In the genomic region with DNA sequence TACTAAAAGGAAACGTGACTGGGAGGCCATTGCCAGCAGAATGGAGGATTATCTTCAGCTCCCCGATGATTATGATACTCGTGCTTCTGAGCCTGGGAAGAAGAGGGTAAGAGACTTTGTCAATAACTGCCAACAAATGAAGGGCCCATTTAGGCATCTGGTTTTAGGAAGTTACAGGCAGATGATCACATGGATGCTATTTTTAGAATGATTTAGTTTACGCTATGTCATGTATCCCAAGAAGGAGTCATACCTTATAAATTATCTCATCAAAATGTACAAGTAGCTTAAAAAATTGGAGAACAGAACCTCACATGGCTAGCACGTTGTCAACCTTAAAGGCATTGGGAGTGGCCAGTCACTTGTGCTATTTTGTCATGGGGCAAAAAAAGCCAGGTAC, we compare ENCODE assay signal across 24 cellular contexts. TPM values are rescaled to one million over a fixed set of nuclear protein-coding genes. Genes with fewer than 3 reads are reported as not detected.
"Had no signal": no experiment of that assay in that cellular context is flagged by ENCODE, and none has a peak within 500 bp of the region (broad histone marks: within the 10 kb centered on the region; RNA-seq: fewer than 3 reads in every experiment).

No MANE protein-coding gene starts in this region.

- H3K4me1 ChIP-seq: esophagus squamous epithelium, parathyroid adenoma, upper lobe of right lung had no signal

- H3K4me3 Mint-ChIP-seq: nephron progenitor cell; T-helper 2 cell treated with Interferon-gamma antibody and Interleukin-4, amounts not matched to agents 5 μg/mL and 100 μg/mL, for 36 hours had no signal

- H3K4me3 ChIP-seq: coronary artery, esophagus squamous epithelium, heart right ventricle, mucosa of descending colon, smooth muscle cell, thoracic aorta, upper lobe of right lung had no signal

- H3K4me1 Mint-ChIP-seq: nephron progenitor cell had no signal

- H3K27me3 ChIP-seq: esophagus squamous epithelium, heart right ventricle, upper lobe of right lung had no signal

- H3K9me3 Mint-ChIP-seq: nephron progenitor cell; T-helper 2 cell treated with Interferon-gamma antibody and Interleukin-4, amounts not matched to agents 5 μg/mL and 100 μg/mL, for 36 hours had no signal

- H2AFZ ChIP-seq: parathyroid adenoma had no signal

- ATAC-seq: heart right ventricle, left colon, mucosa of descending colon, sciatic nerve, upper lobe of right lung had no signal

- H3K27ac ChIP-seq: coronary artery, esophagus squamous epithelium, heart right ventricle, parathyroid adenoma, thoracic aorta, upper lobe of right lung, VCaP had no signal

- H3K79me2 ChIP-seq: parathyroid adenoma had no signal

- H3K4me2 ChIP-seq: smooth muscle cell had no signal

- DNase-seq: activated CD4-positive, CD25-positive, alpha-beta regulatory T cell treated with anti-CD3 and anti-CD28 coated beads, Interleukin-2, amount 50 U/mL, for 72 hours; activated naive CD4-positive, alpha-beta T cell; activated T-cell treated with anti-CD3 and anti-CD28 coated beads, Interleukin-2, amount 50 U/mL, for 1 hour; amygdala; cerebellar nuclear complex; esophagus squamous epithelium; foreskin fibroblast; heart right ventricle; islet precursor cell; left colon; mesendoderm; mucosa of descending colon; nephron progenitor cell; stimulated activated CD4-positive, alpha-beta T cell treated with anti-CD3 and anti-CD28 coated beads, Interleukin-2, amount 100 ng/mL, for 48 hours; stimulated activated CD8-positive, alpha-beta memory T cell treated with anti-CD3 and anti-CD28 coated beads, Interleukin-4, amount 100 ng/mL, for 48 hours; stimulated activated naive CD4-positive, alpha-beta T cell; upper lobe of right lung had no signal

- H3K9ac ChIP-seq: parathyroid adenoma had no signal

- H3K27ac Mint-ChIP-seq: nephron progenitor cell; T-helper 2 cell treated with Interferon-gamma antibody and Interleukin-4, amounts not matched to agents 5 μg/mL and 100 μg/mL, for 36 hours had no signal

- H3K9me3 ChIP-seq: esophagus squamous epithelium, heart right ventricle, mucosa of descending colon, thoracic aorta, upper lobe of right lung had no signal

RNA-seq across cellular contexts. Expression of gene PROX2, which starts 46.7 kb away (rescaled TPM):
- total RNA-seq: esophagus squamous epithelium, heart right ventricle, left colon, sciatic nerve, smooth muscle cell, thoracic aorta, upper lobe of right lung had no signal
- polyA plus RNA-seq: heart right ventricle had no signal
